In genomic region chr17:49647256-49647585, GRCh38 we compare ENCODE assay signal across 12 cellular contexts. TPM values are rescaled to one million over a fixed set of nuclear protein-coding genes. Genes with fewer than 3 reads are reported as not detected.
DNase-seq lines count a peak whose midpoint lies in the region; ATAC-seq, FAIRE-seq and TF ChIP-seq lines count a peak whose summit lies in the region.
"Had no signal": no experiment of that assay in that cellular context is flagged by ENCODE, and none has a peak within 500 bp of the region (broad histone marks: within the 10 kb centered on the region; RNA-seq: fewer than 3 reads in every experiment).

No MANE protein-coding gene starts in this region.

- ATAC-seq in HG02884 (IDR thresholded peaks at IDR 0.05; ENCODE audit: unreplicated experiment) (no peak), GM18873 (IDR thresholded peaks at IDR 0.05; ENCODE audit: low FRiP score, unreplicated experiment) (no peak)

- H4K12ac ChIP-seq in trophoblast cell (ENCODE audit: low read depth, low read length): peak overlapping the region; percentile 43

- CTCF ChIA-PET in AG04450 (lab: Charles Lee): interaction anchor here (1.2 kb wide), 1 partner anchor 77 kb away, joined by 3 read pairs; no protein-coding TSS in a partner anchor

- H2AFZ ChIP-seq in KMS-11 (ENCODE audit: low read depth): no peak overlapping the region
- no peak overlapping the region for H2AFZ ChIP-seq in trophoblast cell (ENCODE audit: insufficient read depth, low read length, poor library complexity)

- H3K27me3 ChIP-seq in AG04450 (ENCODE audit: control insufficient read depth, insufficient read depth, low read length): no peaks in the 10 kb centered on the region
- H3K27me3 ChIP-seq in KMS-11 (ENCODE audit: insufficient read depth, low read depth): no peaks in the 10 kb centered on the region
- H3K27me3 ChIP-seq in trophoblast cell (ENCODE audit: insufficient read depth, low read length): no peaks in the 10 kb centered on the region

- H3K9me3 ChIP-seq in AG04450 (ENCODE audit: control insufficient read depth, insufficient read depth, low read length): no peaks in the 10 kb centered on the region
- no peaks in the 10 kb centered on the region for H3K9me3 ChIP-seq in trophoblast cell (ENCODE audit: insufficient read depth, low read depth, low read length)

- no peak for TF ChIP-seq CTCF in AG04450 (IDR thresholded peaks at IDR 0.05; ENCODE audit: low read depth, low read length)
- no peak for TF ChIP-seq CTCF in KMS-11 (conservative IDR thresholded peaks at IDR 0.05; ENCODE audit: low read depth, low read length)
- TF ChIP-seq CTCF in coronary artery (IDR thresholded peaks at IDR 0.05): no peak

- H3K4me1 ChIP-seq in KMS-11 (ENCODE audit: low read depth, poor library complexity, severe bottlenecking) (peaks cover 58% of the 10 kb centered on the region), trophoblast cell (ENCODE audit: control insufficient read depth in 1 of 2, insufficient read depth in 2 of 2, low read length in 2 of 2) (peaks cover 7 to 9% of the 10 kb centered on the region in 2 experiments)

- TF ChIP-seq POLR2A in H54 (IDR thresholded peaks at IDR 0.05; ENCODE audit: low read depth, low read length): no peak

- H2AK5ac ChIP-seq in trophoblast cell (ENCODE audit: low read length): no peak overlapping the region

- H3K79me2 ChIP-seq in KMS-11 (ENCODE audit: insufficient read depth, low read depth) (peaks cover 71% of the 10 kb centered on the region; the same call in 1 of the 2 replicates), trophoblast cell (ENCODE audit: control insufficient read depth, insufficient read depth, low read length, poor library complexity) (no peaks in the 10 kb centered on the region)

- H3K4me2 ChIP-seq in KMS-11 (peak overlapping the region; percentile 95), trophoblast cell (ENCODE audit: low read length) (no peak overlapping the region)

- no peak overlapping the region for H3K14ac ChIP-seq in trophoblast cell (ENCODE audit: low read length)

- H2BK12ac ChIP-seq in trophoblast cell (ENCODE audit: low read length): no peak overlapping the region

- H3K4me3 ChIP-seq in AG04450 (ENCODE audit: low read depth, low read length) (no peak overlapping the region), KMS-11 (IDR thresholded peaks at IDR 0.05; ENCODE audit: insufficient read depth, low read depth, low read length) (no peak overlapping the region), coronary artery (no peak overlapping the region), trophoblast cell (ENCODE audit: low read depth, low read length) (no peak overlapping the region)

- H3K27ac ChIP-seq in AG04450 (ENCODE audit: low read depth, low read length) (peak overlapping the region; percentile 62), KMS-11 (peak overlapping the region; percentile 79), coronary artery (peak overlapping the region; percentile 85 to 89), trophoblast cell (ENCODE audit: low read depth, low read length) (peak overlapping the region; percentile 73)

- H2BK5ac ChIP-seq in trophoblast cell (ENCODE audit: low read depth, low read length, poor library complexity): no peak overlapping the region

- H3K18ac ChIP-seq in trophoblast cell (ENCODE audit: low read length): peak overlapping the region; percentile 53

- no peaks in the 10 kb centered on the region for H3K79me1 ChIP-seq in trophoblast cell (ENCODE audit: low read length)

- H3K23ac ChIP-seq in trophoblast cell (ENCODE audit: low read length): no peak overlapping the region

- no CpG with 5 or more reads among the region's 8 CpGs for WGBS in trophoblast cell (ENCODE audit: extremely low coverage, insufficient coverage, insufficient read length)

- H3K36me3 ChIP-seq in KMS-11 (ENCODE audit: insufficient read depth) (no peaks in the 10 kb centered on the region), trophoblast cell (ENCODE audit: control insufficient read depth in 1 of 2, insufficient read depth in 2 of 2, low read length in 2 of 2) (no peaks in the 10 kb centered on the region)

- H4K20me1 ChIP-seq in KMS-11 (ENCODE audit: insufficient read depth): no peaks in the 10 kb centered on the region

- H3K9ac ChIP-seq in KMS-11 (peak overlapping the region; percentile 43; the same call in 1 of the 2 replicates), trophoblast cell (ENCODE audit: low read length) (no peak overlapping the region)

- DNase-seq in AG04450 (ENCODE audit: low read depth, low spot score) (no peak), coronary artery (ENCODE audit: low spot score) (no peak), trophoblast cell (no peak), H54 (ENCODE audit: insufficient read length, low spot score) (no peak), iPS-NIHi7 (ENCODE audit: extremely low spot score) (no peak)
- DNase-seq: cerebellar nuclear complex, left colon, NCI-H187 treated with DMSO at 0.1 percent for 48 hours, nucleus accumbens had no signal

- FAIRE-seq in H54 (lab: Jason Lieb, UNC): no peak

- no peak overlapping the region for H4K8ac ChIP-seq in trophoblast cell (ENCODE audit: low read depth, low read length)

- H4K91ac ChIP-seq in trophoblast cell (ENCODE audit: low read depth, low read length): peak overlapping the region; percentile 24

- peak overlapping the region; percentile 22 for H2BK120ac ChIP-seq in trophoblast cell (ENCODE audit: insufficient read depth, low read length, poor library complexity)

- peak overlapping the region; percentile 36 for H3K4ac ChIP-seq in trophoblast cell (ENCODE audit: low read depth, low read length)

- POLR2A ChIA-PET in AG04450 (lab: Yijun Ruan, JAX): interaction anchor here (0.6 to 1.8 kb wide), 3 partner anchors 30 to 749 kb away, joined by 3 to 20 read pairs (median 4); partner anchors contain the start of gene SPOP

RNA-seq across cellular contexts. Expression of gene SPOP, which starts 30.7 kb away (rescaled TPM):
- 51.6 and 52.1 TPM in 2 replicates for polyA plus RNA-seq in AG04450 (2011; rRNA removed)
- 77.0 and 81.1 TPM in 2 replicates for polyA minus RNA-seq in AG04450 (2011; rRNA and poly(A)+ RNA removed)
- polyA plus RNA-seq in trophoblast cell (2013): 18.9 and 19.2 TPM in 2 replicates
